8 cellular contexts compared by ENCODE assay signal in the genomic region with DNA sequence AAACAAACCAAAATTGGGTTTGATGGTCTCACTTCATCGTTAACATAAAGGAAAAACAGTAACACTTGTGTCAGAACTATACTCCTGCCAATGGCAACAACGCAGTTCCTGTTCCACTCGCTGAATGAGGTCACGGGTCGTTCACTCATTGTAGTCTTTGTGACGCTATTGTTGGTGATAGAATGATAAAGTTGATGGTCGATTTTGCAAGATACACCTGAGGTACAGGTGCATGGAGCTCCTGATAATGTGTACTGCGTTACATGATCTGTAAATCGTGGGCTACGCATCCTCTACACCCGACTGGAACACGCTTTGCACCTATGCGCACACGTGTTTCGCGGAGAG. TPM values are rescaled to one million over a fixed set of nuclear protein-coding genes. Genes with fewer than 3 reads are reported as not detected.
DNase-seq lines count a peak whose midpoint lies in the region; FAIRE-seq and TF ChIP-seq lines count a peak whose summit lies in the region.

No MANE protein-coding gene starts in this region.

- H3K9me3 Mint-ChIP-seq in activated CD4-positive, alpha-beta T cell treated with anti-CD3 and anti-CD28 coated beads, Interleukin-2, amount 10 ng/mL, durations not matched to agents 24 days and 14 days: no peaks in the 10 kb centered on the region

- H3K27ac Mint-ChIP-seq in activated CD4-positive, alpha-beta T cell treated with anti-CD3 and anti-CD28 coated beads, Interleukin-2, amount 10 ng/mL, durations not matched to agents 24 days and 14 days: peak overlapping the region; percentile 98

- H3K9ac ChIP-seq in KMS-11: peak overlapping the region; percentile 73; the same call in 1 of the 2 replicates

- peak overlapping the region; percentile 95 for H3K4me3 Mint-ChIP-seq in activated CD4-positive, alpha-beta T cell treated with anti-CD3 and anti-CD28 coated beads, Interleukin-2, amount 10 ng/mL, durations not matched to agents 24 days and 14 days

- H3K4me3 ChIP-seq in KMS-11 (IDR thresholded peaks at IDR 0.05; ENCODE audit: insufficient read depth, low read depth, low read length) (no peak overlapping the region), bronchial epithelial cell (ENCODE audit: low read depth, low read length) (peak overlapping the region; percentile 95), mononuclear cell (ENCODE audit: low read length) (peak overlapping the region; percentile 60)

- H3K36me3 ChIP-seq in KMS-11 (ENCODE audit: insufficient read depth): no peaks in the 10 kb centered on the region
- H3K36me3 ChIP-seq in bronchial epithelial cell (ENCODE audit: control insufficient read depth, insufficient read depth, low read length): no peaks in the 10 kb centered on the region

- H3K27me3 Mint-ChIP-seq in activated CD4-positive, alpha-beta T cell treated with anti-CD3 and anti-CD28 coated beads, Interleukin-2, amount 10 ng/mL, durations not matched to agents 24 days and 14 days: no peaks in the 10 kb centered on the region

- peak overlapping the region; percentile 91 for H3K4me2 ChIP-seq in KMS-11

- H3K9me3 ChIP-seq in mononuclear cell (ENCODE audit: low read depth, low read length): no peaks in the 10 kb centered on the region

- peak overlapping the region; percentile 94 for H2AFZ ChIP-seq in KMS-11 (ENCODE audit: low read depth)

- no peak overlapping the region; the same call in 1 of the 2 replicates for H3K27ac ChIP-seq in KMS-11

- no peak for TF ChIP-seq CTCF in KMS-11 (conservative IDR thresholded peaks at IDR 0.05; ENCODE audit: low read depth, low read length)
- TF ChIP-seq CTCF in bronchial epithelial cell (IDR thresholded peaks at IDR 0.05; ENCODE audit: insufficient read depth, low read length, severe bottlenecking): no peak
- no peak for TF ChIP-seq CTCF in GM10266 (IDR thresholded peaks at IDR 0.05; ENCODE audit: control insufficient read depth, insufficient read depth, low read depth, missing control alignments)

- H3K4me1 Mint-ChIP-seq in activated CD4-positive, alpha-beta T cell treated with anti-CD3 and anti-CD28 coated beads, Interleukin-2, amount 10 ng/mL, durations not matched to agents 24 days and 14 days: peaks cover 18% of the 10 kb centered on the region

- H3K4me1 ChIP-seq in KMS-11 (ENCODE audit: low read depth, poor library complexity, severe bottlenecking) (peaks cover 13% of the 10 kb centered on the region), mononuclear cell (ENCODE audit: insufficient read depth, low read length) (peaks cover 29% of the 10 kb centered on the region)

- H3K79me2 ChIP-seq in KMS-11 (ENCODE audit: insufficient read depth, low read depth): no peaks in the 10 kb centered on the region

- intact Hi-C loops in activated CD4-positive, alpha-beta T cell treated with anti-CD3 and anti-CD28 coated beads, Interleukin-2, amount 10 ng/mL, durations not matched to agents 24 days and 14 days (cut with micrococcal nuclease): loop anchor here (1.0 to 5.0 kb wide), 5 partner anchors 32 to 487 kb away; a partner anchor contains a TSS

- H3K27me3 ChIP-seq in KMS-11 (ENCODE audit: insufficient read depth, low read depth): no peaks in the 10 kb centered on the region
- no peaks in the 10 kb centered on the region for H3K27me3 ChIP-seq in bronchial epithelial cell (ENCODE audit: control insufficient read depth, insufficient read depth, low read length)
- H3K27me3 ChIP-seq in mononuclear cell (ENCODE audit: insufficient read depth, low read length): no peaks in the 10 kb centered on the region

- no peak for FAIRE-seq in bronchial epithelial cell (lab: Jason Lieb, UNC)

- no peak for DNase-seq in activated CD4-positive, alpha-beta T cell treated with anti-CD3 and anti-CD28 coated beads, Interleukin-2, amount 10 ng/mL, durations not matched to agents 24 days and 14 days
- no peak for DNase-seq in activated CD4-positive, alpha-beta T cell treated with anti-CD3 and anti-CD28 coated beads, Interleukin-2, amount 50 U/mL, for 4 hours
- no peak for DNase-seq in bronchial epithelial cell (ENCODE audit: low read depth)
- no peak for DNase-seq in activated gamma-delta T cell treated with Interleukin-2 at 50 U/mL for 16 hours
- DNase-seq in GM10266 (ENCODE audit: extremely low spot score): no peak
- DNase-seq in DMS 273 treated with DMSO at 0.1 percent for 48 hours (lab: John Stamatoyannopoulos, UW): no peak

- H4K20me1 ChIP-seq in KMS-11 (ENCODE audit: insufficient read depth): no peaks in the 10 kb centered on the region

- peaks cover 2% of the 10 kb centered on the region for H3K36me3 Mint-ChIP-seq in activated CD4-positive, alpha-beta T cell treated with anti-CD3 and anti-CD28 coated beads, Interleukin-2, amount 10 ng/mL, durations not matched to agents 24 days and 14 days (ENCODE audit: low read depth)

RNA-seq across cellular contexts. Expression of a gene that starts 0.4 kb away (rescaled TPM):
- 18.8 and 25.1 TPM in 2 replicates for total RNA-seq in activated CD4-positive, alpha-beta T cell treated with anti-CD3 and anti-CD28 coated beads, Interleukin-2, amount 10 ng/mL, durations not matched to agents 24 days and 14 days
- 8.4 and 9.7 TPM in 2 replicates for total RNA-seq in bronchial epithelial cell
- 1.8 TPM for total RNA-seq in mononuclear cell

RNA-seq across cellular contexts. Expression of a gene that starts 20.0 kb away (rescaled TPM):
- 0.40 and 0.52 TPM in 2 replicates for total RNA-seq in activated CD4-positive, alpha-beta T cell treated with anti-CD3 and anti-CD28 coated beads, Interleukin-2, amount 10 ng/mL, durations not matched to agents 24 days and 14 days
- total RNA-seq in bronchial epithelial cell (0.26 TPM in 2 replicates), mononuclear cell (0.10 TPM)

RNA-seq across cellular contexts. Expression of a gene that starts 31.0 kb away (rescaled TPM):
- 142 and 144 TPM in 2 replicates for total RNA-seq in activated CD4-positive, alpha-beta T cell treated with anti-CD3 and anti-CD28 coated beads, Interleukin-2, amount 10 ng/mL, durations not matched to agents 24 days and 14 days
- total RNA-seq in bronchial epithelial cell (52.4 and 74.5 TPM in 2 replicates), mononuclear cell (67.1 TPM)

RNA-seq across cellular contexts. Expression of a gene that starts 42.5 kb away (rescaled TPM):
- 57.4 and 58.2 TPM in 2 replicates for total RNA-seq in activated CD4-positive, alpha-beta T cell treated with anti-CD3 and anti-CD28 coated beads, Interleukin-2, amount 10 ng/mL, durations not matched to agents 24 days and 14 days
- 46.7 and 55.5 TPM in 2 replicates for total RNA-seq in bronchial epithelial cell
- 8.2 TPM for total RNA-seq in mononuclear cell

RNA-seq across cellular contexts. Expression of a gene that starts 44.9 kb away (rescaled TPM):
- 20.7 and 21.6 TPM in 2 replicates for total RNA-seq in activated CD4-positive, alpha-beta T cell treated with anti-CD3 and anti-CD28 coated beads, Interleukin-2, amount 10 ng/mL, durations not matched to agents 24 days and 14 days
- total RNA-seq in bronchial epithelial cell (8.7 and 14.2 TPM in 2 replicates), mononuclear cell (7.1 TPM)
